In the genomic region with DNA sequence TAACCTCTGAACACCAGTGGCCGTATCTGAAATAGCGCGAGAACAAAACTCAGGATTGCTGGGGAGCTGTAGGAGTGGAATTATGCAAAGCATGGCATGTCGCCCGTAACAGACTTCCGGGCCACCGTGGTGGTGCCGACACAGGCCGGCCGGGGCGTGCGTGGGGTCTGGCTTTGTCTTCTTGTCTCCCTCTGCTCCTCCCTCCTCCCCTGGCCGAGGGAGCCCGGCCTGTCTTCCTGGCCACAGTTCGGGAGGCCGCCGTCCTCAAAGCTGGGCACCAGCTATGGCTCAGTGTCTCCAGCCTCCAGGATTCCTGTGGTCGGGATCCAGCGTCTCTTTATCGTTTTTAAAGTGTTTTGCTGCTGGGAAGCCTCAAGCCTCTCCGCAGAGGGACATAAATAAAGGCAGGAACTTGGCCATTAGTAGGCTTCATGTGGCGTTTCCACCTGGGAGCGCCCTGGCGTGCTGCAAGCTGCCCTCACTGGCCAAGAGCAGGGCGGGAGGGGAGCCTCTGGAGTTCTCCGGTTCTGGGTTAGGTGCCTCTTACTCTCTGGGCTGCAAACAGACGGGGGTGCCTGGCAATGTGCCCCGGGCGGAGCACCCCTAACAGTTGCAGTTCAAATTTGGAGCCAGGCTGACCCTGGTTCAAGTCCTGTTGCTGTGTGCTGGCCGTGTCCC, we compare ENCODE assay signal across 11 cellular contexts. TPM values are rescaled to one million over a fixed set of nuclear protein-coding genes. Genes with fewer than 3 reads are reported as not detected.
DNase-seq lines count a peak whose midpoint lies in the region; ATAC-seq, FAIRE-seq and TF ChIP-seq lines count a peak whose summit lies in the region.
"Had no signal": no experiment of that assay in that cellular context is flagged by ENCODE, and none has a peak within 500 bp of the region (broad histone marks: within the 10 kb centered on the region; RNA-seq: fewer than 3 reads in every experiment).

No MANE protein-coding gene starts in this region.

- H3K36me3 Mint-ChIP-seq in activated T-cell treated with anti-CD3 and anti-CD28 coated beads, Interleukin-2, amount 50 U/mL, for 72 hours (ENCODE audit: insufficient read depth in 2 of 2): no peaks in the 10 kb centered on the region

- DNase-seq in H54 (ENCODE audit: insufficient read length, low spot score) (no peak), astrocyte of the cerebellum (ENCODE audit: low read depth) (peak; percentile 93), right atrium auricular region (ENCODE audit: low spot score) (peak; percentile 59), smooth muscle cell (lab: John Stamatoyannopoulos, UW; ENCODE audit: unreplicated experiment) (no peak), NCI-H1092 treated with DMSO at 0.1 percent for 48 hours (lab: John Stamatoyannopoulos, UW) (no peak), NCI-H748 (lab: John Stamatoyannopoulos, UW; ENCODE audit: unreplicated experiment) (no peak)
- DNase-seq in activated T-cell treated with anti-CD3 and anti-CD28 coated beads, Interleukin-2, amount 50 U/mL, for 72 hours: no peak
- DNase-seq: NCI-H69, stomach had no signal

- H3K27me3 Mint-ChIP-seq in activated T-cell treated with anti-CD3 and anti-CD28 coated beads, Interleukin-2, amount 50 U/mL, for 72 hours (ENCODE audit: low read depth): peaks cover 24% of the 10 kb centered on the region

- H4K20me1 ChIP-seq in smooth muscle cell (ENCODE audit: low read depth): no peaks in the 10 kb centered on the region

- H3K4me3 Mint-ChIP-seq in activated T-cell treated with anti-CD3 and anti-CD28 coated beads, Interleukin-2, amount 50 U/mL, for 72 hours: no peak overlapping the region

- H3K9me3 ChIP-seq in right atrium auricular region: no peaks in the 10 kb centered on the region
- no peaks in the 10 kb centered on the region for H3K9me3 ChIP-seq in smooth muscle cell (replicated peaks; ENCODE audit: low read depth)
- H3K9me3 ChIP-seq: stomach had no signal

- peak; percentile 16; the same call in 1 of the 2 replicates for TF ChIP-seq POLR2A in H54 (IDR thresholded peaks at IDR 0.05; ENCODE audit: low read depth, low read length)

- no peak overlapping the region for H3K27ac Mint-ChIP-seq in activated T-cell treated with anti-CD3 and anti-CD28 coated beads, Interleukin-2, amount 50 U/mL, for 72 hours

- no peaks in the 10 kb centered on the region for H3K36me3 ChIP-seq in right atrium auricular region
- no peaks in the 10 kb centered on the region for H3K36me3 ChIP-seq in smooth muscle cell (ENCODE audit: low read depth)
- H3K36me3 ChIP-seq: stomach had no signal

- peaks cover 7% of the 10 kb centered on the region for H3K4me1 Mint-ChIP-seq in activated T-cell treated with anti-CD3 and anti-CD28 coated beads, Interleukin-2, amount 50 U/mL, for 72 hours (ENCODE audit: low read depth)

- H3K27me3 ChIP-seq in right atrium auricular region (no peaks in the 10 kb centered on the region), smooth muscle cell (ENCODE audit: low read depth) (no peaks in the 10 kb centered on the region)

- no peak for TF ChIP-seq CTCF in astrocyte of the cerebellum (IDR thresholded peaks at IDR 0.05; ENCODE audit: low read depth, low read length, missing control alignments)
- TF ChIP-seq CTCF in right atrium auricular region (IDR thresholded peaks at IDR 0.05): no peak
- no peak for TF ChIP-seq CTCF in smooth muscle cell (IDR thresholded peaks at IDR 0.05; ENCODE audit: borderline replicate concordance, insufficient read depth, poor library complexity, severe bottlenecking)

- H3K4me3 ChIP-seq in astrocyte of the cerebellum (ENCODE audit: low read depth, low read length): no peak overlapping the region
- peak overlapping the region in 1 of 2 donors; percentile 14 for H3K4me3 ChIP-seq in right atrium auricular region
- no peak overlapping the region for H3K4me3 ChIP-seq in smooth muscle cell
- H3K4me3 ChIP-seq: stomach had no signal

- H3K4me1 ChIP-seq in right atrium auricular region: no peaks in the 10 kb centered on the region
- H3K4me1 ChIP-seq in smooth muscle cell (ENCODE audit: low read depth): peaks cover 6% of the 10 kb centered on the region

- H3K9me3 Mint-ChIP-seq in activated T-cell treated with anti-CD3 and anti-CD28 coated beads, Interleukin-2, amount 50 U/mL, for 72 hours: peaks cover 0 to 2% of the 10 kb centered on the region in 2 donors

- H3K27ac ChIP-seq in right atrium auricular region: no peak overlapping the region
- H3K27ac ChIP-seq in smooth muscle cell (ENCODE audit: low read depth): peak overlapping the region; percentile 43

- FAIRE-seq in H54 (lab: Jason Lieb, UNC): no peak

- H3K4me2 ChIP-seq in smooth muscle cell: peak overlapping the region; percentile 41

- 50% methylated on average over 30 of the region's 30 CpGs for WGBS in smooth muscle cell (ENCODE audit: low lambda C conversion rate)

- in situ Hi-C loops in astrocyte of the cerebellum (cut with HindIII; ENCODE audit: low sequenced_read_pairs): loop anchor here (10.0 kb wide), 1 partner anchor 46 kb away; a partner anchor contains a TSS

- no peak for ATAC-seq in HG02798 (IDR thresholded peaks at IDR 0.05; ENCODE audit: poor library complexity, unreplicated experiment)
- ATAC-seq in activated T-cell treated with anti-CD3 and anti-CD28 coated beads, Interleukin-2, amount 50 U/mL, for 72 hours (replicated peaks in 1 of 2): no peak

- H2AFZ ChIP-seq in smooth muscle cell (ENCODE audit: low read depth): no peak overlapping the region

- H3K9ac ChIP-seq in smooth muscle cell (ENCODE audit: low read depth): peak overlapping the region; percentile 12

- H3F3A ChIP-seq in smooth muscle cell (ENCODE audit: low read depth): no peaks in the 10 kb centered on the region

- H3K79me2 ChIP-seq in smooth muscle cell (ENCODE audit: low read depth): no peaks in the 10 kb centered on the region

RNA-seq across cellular contexts. Expression of a gene that starts 22.0 kb away (rescaled TPM):
- not detected for total RNA-seq in right atrium auricular region
- 1.8 and 3.9 TPM in 2 replicates for total RNA-seq in smooth muscle cell
- polyA plus RNA-seq in smooth muscle cell: 5.9 and 7.6 TPM in 2 replicates
- 1 to 10 TPM in 1 of 2 donors, under 1 TPM in 1; 0.83 to 6.1 TPM for total RNA-seq in activated T-cell treated with anti-CD3 and anti-CD28 coated beads, Interleukin-2, amount 50 U/mL, for 72 hours
- polyA plus RNA-seq: liver had no signal

RNA-seq across cellular contexts. Expression of a gene that starts 46.3 kb away (rescaled TPM):
- 10 to 100 TPM; 19.9 to 22.6 TPM for total RNA-seq in right atrium auricular region
- 12.1 and 12.2 TPM in 2 replicates for total RNA-seq in smooth muscle cell
- polyA plus RNA-seq in smooth muscle cell: 10.6 and 11.3 TPM in 2 replicates
- total RNA-seq in activated T-cell treated with anti-CD3 and anti-CD28 coated beads, Interleukin-2, amount 50 U/mL, for 72 hours: 10 to 100 TPM; 50.8 to 62.0 TPM

Comparison
In these comparisons a context has a peak if more than half of its experiments do, and no peak if none do; other contexts are left out.
1. DNase-seq: peak in astrocyte of the cerebellum (single experiment) and right atrium auricular region (single experiment); none in H54 (single experiment), smooth muscle cell (single experiment), NCI-H1092 treated with DMSO at 0.1 percent for 48 hours (single experiment), NCI-H748 (single experiment) and activated T-cell treated with anti-CD3 and anti-CD28 coated beads, Interleukin-2, amount 50 U/mL, for 72 hours (0 of 2).